ENCODE assay signal across 12 cellular contexts in genomic region chr4:7392438-7393374, GRCh38. TPM values are rescaled to one million over a fixed set of nuclear protein-coding genes. Genes with fewer than 3 reads are reported as not detected.
DNase-seq lines count a peak whose midpoint lies in the region; TF ChIP-seq lines count a peak whose summit lies in the region.
"Had no signal": no experiment of that assay in that cellular context is flagged by ENCODE, and none has a peak within 500 bp of the region (broad histone marks: within the 10 kb centered on the region; RNA-seq: fewer than 3 reads in every experiment).

No MANE protein-coding gene starts in this region.

- peak in 1 of 2 donors; percentile 52 for TF ChIP-seq CTCF in right atrium auricular region (IDR thresholded peaks at IDR 0.05)
- TF ChIP-seq CTCF in smooth muscle cell (IDR thresholded peaks at IDR 0.05; ENCODE audit: borderline replicate concordance, insufficient read depth, poor library complexity, severe bottlenecking): no peak
- TF ChIP-seq CTCF in OCI-LY7 (conservative IDR thresholded peaks at IDR 0.05; ENCODE audit: low read length): no peak
- TF ChIP-seq CTCF in transverse colon (IDR thresholded peaks at IDR 0.05): no peak

- intact Hi-C loops in OCI-LY7 (cut with micrococcal nuclease; ENCODE audit: unreplicated experiment): no loop called here
- intact Hi-C loops in transverse colon (cut with DNase I; ENCODE audit: low total_unique reads): no loop called here

- WGBS in smooth muscle cell (ENCODE audit: low lambda C conversion rate): 56% methylated on average over 31 of the region's 31 CpGs
- WGBS in transverse colon (ENCODE audit: low coverage in 1 of 2), 2 donors: 64 to 68% methylated on average over 10 to 23 of the region's 31 CpGs

- H3K4me2 ChIP-seq in smooth muscle cell: peak overlapping the region; percentile 61
- H3K4me2 ChIP-seq in OCI-LY7 (ENCODE audit: low read length): no peak overlapping the region

- BruUV-seq in OCI-LY7 (replicated peaks; lab: Mats Ljungman, UMichigan): no TSS peak

- H3K4me1 ChIP-seq in right atrium auricular region (no peaks in the 10 kb centered on the region), smooth muscle cell (ENCODE audit: low read depth) (peaks cover 31% of the 10 kb centered on the region), OCI-LY7 (ENCODE audit: insufficient read depth, low read length, poor library complexity, severe bottlenecking) (no peaks in the 10 kb centered on the region), transverse colon (peaks cover 0 to 6% (median 0%) of the 10 kb centered on the region in 4 donors)

- CTCF ChIA-PET in OCI-LY7 (lab: Charles Lee; ENCODE audit: unreplicated experiment): no interaction called here

- H3K9ac ChIP-seq in smooth muscle cell (ENCODE audit: low read depth): no peak overlapping the region

- peak; percentile 83 for DNase-seq in GM03348 (ENCODE audit: low spot score)
- DNase-seq in astrocyte of the hippocampus (ENCODE audit: low read depth, low spot score): peak; percentile 62
- peak; percentile 57 for DNase-seq in right atrium auricular region (ENCODE audit: low spot score)
- no peak for DNase-seq in smooth muscle cell (lab: John Stamatoyannopoulos, UW; ENCODE audit: unreplicated experiment)
- no peak for DNase-seq in NCI-H1436 treated with DMSO at 0.1 percent for 48 hours (lab: John Stamatoyannopoulos, UW)
- no peak for DNase-seq in NOMO-1 treated with dmso at 0.1 percent for 144 hours (lab: John Stamatoyannopoulos, UW; ENCODE audit: unreplicated experiment)
- no peak for DNase-seq in OCI-LY7 (ENCODE audit: low spot score)
- no peak for DNase-seq in transverse colon
- DNase-seq: activated B cell treated with CpG ODN at 0.5 μM for 24 hours; NCI-H187; stimulated activated naive CD4-positive, alpha-beta T cell had no signal

- POLR2A ChIA-PET in OCI-LY7 (lab: Charles Lee): interaction anchor here (0.6 kb wide), 2 partner anchors 634 to 1272 kb away, joined by 3 read pairs; no protein-coding TSS in a partner anchor

- in situ Hi-C loops in transverse colon (cut with MboI; ENCODE audit: low pct_ligation_motif_present in 1 of 4, low pct_unique_long_range_greater_than_20kb in 1 of 4, low sequenced_read_pairs in 3 of 4): no loop called here

- TF ChIP-seq EP300 in transverse colon (IDR thresholded peaks at IDR 0.05; ENCODE audit: low read depth): no peak

- no peaks in the 10 kb centered on the region for H3K9me2 ChIP-seq in OCI-LY7 (ENCODE audit: insufficient read depth, low read length)

- H3K9me3 ChIP-seq in right atrium auricular region (no peaks in the 10 kb centered on the region), smooth muscle cell (replicated peaks; ENCODE audit: low read depth) (no peaks in the 10 kb centered on the region), OCI-LY7 (ENCODE audit: low read length) (no peaks in the 10 kb centered on the region), transverse colon (no peaks in the 10 kb centered on the region)

- H4K20me1 ChIP-seq in smooth muscle cell (ENCODE audit: low read depth): no peaks in the 10 kb centered on the region
- H4K20me1 ChIP-seq in OCI-LY7 (ENCODE audit: insufficient read depth, low read length): no peaks in the 10 kb centered on the region

- H3K27ac ChIP-seq in right atrium auricular region (no peak overlapping the region), smooth muscle cell (ENCODE audit: low read depth) (peak overlapping the region; percentile 84), OCI-LY7 (ENCODE audit: low read depth, low read length, poor library complexity, severe bottlenecking) (no peak overlapping the region), transverse colon (no peak overlapping the region)

- TF ChIP-seq POLR2A in transverse colon (IDR thresholded peaks at IDR 0.05): no peak

- H3F3A ChIP-seq in smooth muscle cell (ENCODE audit: low read depth): no peaks in the 10 kb centered on the region

- H3K4me3 ChIP-seq in right atrium auricular region (no peak overlapping the region), smooth muscle cell (no peak overlapping the region), OCI-LY7 (ENCODE audit: low read depth, low read length, poor library complexity, severe bottlenecking) (no peak overlapping the region), transverse colon (no peak overlapping the region)

- H2AFZ ChIP-seq in smooth muscle cell (ENCODE audit: low read depth) (no peak overlapping the region), OCI-LY7 (ENCODE audit: low read length) (no peak overlapping the region)

- H3K36me3 ChIP-seq in right atrium auricular region: no peaks in the 10 kb centered on the region
- no peaks in the 10 kb centered on the region for H3K36me3 ChIP-seq in smooth muscle cell (ENCODE audit: low read depth)
- no peaks in the 10 kb centered on the region for H3K36me3 ChIP-seq in OCI-LY7 (ENCODE audit: insufficient read depth, low read length)
- H3K36me3 ChIP-seq in transverse colon: no peaks in the 10 kb centered on the region

- H3K27me3 ChIP-seq in right atrium auricular region: no peaks in the 10 kb centered on the region
- no peaks in the 10 kb centered on the region for H3K27me3 ChIP-seq in smooth muscle cell (ENCODE audit: low read depth)
- H3K27me3 ChIP-seq in transverse colon: no peaks in the 10 kb centered on the region

- H3K79me2 ChIP-seq in smooth muscle cell (ENCODE audit: low read depth) (no peaks in the 10 kb centered on the region), OCI-LY7 (ENCODE audit: insufficient read depth, low read depth, low read length) (no peaks in the 10 kb centered on the region)

RNA-seq across cellular contexts. Expression of gene PSAPL1, which starts 42.0 kb away (rescaled TPM):
- total RNA-seq in right atrium auricular region: under 1 TPM in 1 of 2 donors, not detected in 1; 0.12 TPM
- 0.04 TPM in 1 of 2 replicates, not detected in the other for total RNA-seq in smooth muscle cell
- not detected in 2 replicates for polyA plus RNA-seq in smooth muscle cell
- total RNA-seq in OCI-LY7 (2014; rRNA removed; shearing (Covaris generic)): not detected in 2 replicates
- total RNA-seq in OCI-LY7 (2022): not detected in 2 replicates
- total RNA-seq in transverse colon: not detected
- total RNA-seq: activated B cell treated with CpG ODN at 0.5 μM for 24 hours, HT-29 had no signal

Comparison
In these comparisons a context has a peak if more than half of its experiments do, and no peak if none do; other contexts are left out.
1. DNase-seq: peak in GM03348 (single experiment), astrocyte of the hippocampus (single experiment) and right atrium auricular region (single experiment); none in smooth muscle cell (single experiment), NCI-H1436 treated with DMSO at 0.1 percent for 48 hours (single experiment), NOMO-1 treated with dmso at 0.1 percent for 144 hours (single experiment), OCI-LY7 (single experiment) and transverse colon (single experiment).